In genomic region chr18:2967820-2968219, GRCh38 we compare ENCODE assay signal across 12 cellular contexts. TPM values are rescaled to one million over a fixed set of nuclear protein-coding genes. Genes with fewer than 3 reads are reported as not detected.
DNase-seq lines count a peak whose midpoint lies in the region; ATAC-seq and TF ChIP-seq lines count a peak whose summit lies in the region.
"Had no signal": no experiment of that assay in that cellular context is flagged by ENCODE, and none has a peak within 500 bp of the region (broad histone marks: within the 10 kb centered on the region; RNA-seq: fewer than 3 reads in every experiment).

No MANE protein-coding gene starts in this region.

- POLR2A ChIA-PET in activated B cell treated with CpG ODN at 0.5 μM for 24 hours (lab: Charles Lee), result interaction anchor here (0.6 to 14.6 kb wide), 9 partner anchors 9 to 618 kb away, joined by 3 to 294 read pairs (median 3); partner anchors contain the start of gene MYL12A

- H3K4me3 Mint-ChIP-seq in activated T-cell treated with anti-CD3 and anti-CD28 coated beads, Interleukin-2, amount 50 U/mL, for 24 hours, result peak overlapping the region; percentile 75
- H3K4me3 Mint-ChIP-seq in activated B cell treated with CpG ODN at 0.5 μM for 24 hours (peak overlapping the region; percentile 50), immature natural killer cell (peak overlapping the region in 1 of 5 donors; percentile 83)
- peak overlapping the region; percentile 40 to 84 for H3K4me3 Mint-ChIP-seq in stimulated activated naive CD8-positive, alpha-beta T cell treated with anti-CD3 and anti-CD28 coated beads, Interleukin-15, amount 100 ng/mL, for 72 hours

- H3K27ac Mint-ChIP-seq in activated T-cell treated with anti-CD3 and anti-CD28 coated beads, Interleukin-2, amount 50 U/mL, for 24 hours, result peak overlapping the region; percentile 100
- peak overlapping the region; percentile 94 for H3K27ac Mint-ChIP-seq in activated B cell treated with CpG ODN at 0.5 μM for 24 hours
- H3K27ac Mint-ChIP-seq in immature natural killer cell, result peak overlapping the region; percentile 96 to 100 (median 98)
- peak overlapping the region; percentile 80 to 93 for H3K27ac Mint-ChIP-seq in stimulated activated naive CD8-positive, alpha-beta T cell treated with anti-CD3 and anti-CD28 coated beads, Interleukin-15, amount 100 ng/mL, for 72 hours

- TF ChIP-seq POLR2A in lower leg skin (IDR thresholded peaks at IDR 0.05), result no peak

- no peaks in the 10 kb centered on the region for H3K9me3 Mint-ChIP-seq in activated T-cell treated with anti-CD3 and anti-CD28 coated beads, Interleukin-2, amount 50 U/mL, for 24 hours
- H3K9me3 Mint-ChIP-seq in activated B cell treated with CpG ODN at 0.5 μM for 24 hours (no peaks in the 10 kb centered on the region), immature natural killer cell (no peaks in the 10 kb centered on the region)
- no peaks in the 10 kb centered on the region for H3K9me3 Mint-ChIP-seq in stimulated activated naive CD8-positive, alpha-beta T cell treated with anti-CD3 and anti-CD28 coated beads, Interleukin-15, amount 100 ng/mL, for 72 hours

- H3K27me3 Mint-ChIP-seq in activated T-cell treated with anti-CD3 and anti-CD28 coated beads, Interleukin-2, amount 50 U/mL, for 24 hours, result no peaks in the 10 kb centered on the region
- H3K27me3 Mint-ChIP-seq in activated B cell treated with CpG ODN at 0.5 μM for 24 hours (no peaks in the 10 kb centered on the region), immature natural killer cell (ENCODE audit: low read depth in 3 of 3) (peaks cover 0 to 12% (median 11%) of the 10 kb centered on the region in 3 donors)
- no peaks in the 10 kb centered on the region for H3K27me3 Mint-ChIP-seq in stimulated activated naive CD8-positive, alpha-beta T cell treated with anti-CD3 and anti-CD28 coated beads, Interleukin-15, amount 100 ng/mL, for 72 hours

- TF ChIP-seq CTCF in activated B cell treated with CpG ODN at 0.5 μM for 24 hours (IDR thresholded peaks at IDR 0.05) (no peak), lower leg skin (IDR thresholded peaks at IDR 0.05) (no peak)

- no peak overlapping the region for H3K4me3 ChIP-seq in lower leg skin (ENCODE audit: low read depth, poor library complexity, severe bottlenecking)
- H3K4me3 ChIP-seq: prostate gland, testis had no signal

- no peak for DNase-seq in activated T-cell treated with anti-CD3 and anti-CD28 coated beads, Interleukin-2, amount 50 U/mL, for 24 hours
- no peak for DNase-seq in activated T-cell treated with anti-CD3 and anti-CD28 coated beads, Interleukin-2, amount 50 U/mL, for 48 hours
- no peak for DNase-seq in activated B cell treated with CpG ODN at 0.5 μM for 24 hours
- no peak for DNase-seq in immature natural killer cell
- DNase-seq in stimulated activated naive CD8-positive, alpha-beta T cell treated with anti-CD3 and anti-CD28 coated beads, Interleukin-15, amount 100 ng/mL, for 72 hours, result no peak
- no peak for DNase-seq in A172 (ENCODE audit: low spot score)
- no peak for DNase-seq in lower leg skin (ENCODE audit: low spot score in 2 of 2)
- DNase-seq: NCI-H2227 treated with DMSO at 0.1 percent for 48 hours; stimulated activated CD4-positive, alpha-beta T cell treated with anti-CD3 and anti-CD28 coated beads, Interleukin-4, amount 100 ng/mL, for 4 hours; testis had no signal

- 86 to 88% methylated on average over 8 of the region's 8 CpGs for WGBS in lower leg skin, 2 donors

- peaks cover 94% of the 10 kb centered on the region for H3K4me1 Mint-ChIP-seq in activated T-cell treated with anti-CD3 and anti-CD28 coated beads, Interleukin-2, amount 50 U/mL, for 24 hours (ENCODE audit: low read depth)
- peaks cover 92% of the 10 kb centered on the region for H3K4me1 Mint-ChIP-seq in activated B cell treated with CpG ODN at 0.5 μM for 24 hours
- peaks cover 85 to 97% of the 10 kb centered on the region in 2 donors for H3K4me1 Mint-ChIP-seq in immature natural killer cell
- H3K4me1 Mint-ChIP-seq in stimulated activated naive CD8-positive, alpha-beta T cell treated with anti-CD3 and anti-CD28 coated beads, Interleukin-15, amount 100 ng/mL, for 72 hours, result peaks cover 95% of the 10 kb centered on the region

- peaks cover 88% of the 10 kb centered on the region for H3K36me3 Mint-ChIP-seq in activated T-cell treated with anti-CD3 and anti-CD28 coated beads, Interleukin-2, amount 50 U/mL, for 24 hours (ENCODE audit: low read depth)
- H3K36me3 Mint-ChIP-seq in activated B cell treated with CpG ODN at 0.5 μM for 24 hours (ENCODE audit: low read depth) (no peaks in the 10 kb centered on the region), immature natural killer cell (peaks cover 4 to 9% (median 8%) of the 10 kb centered on the region in 3 donors)

- intact Hi-C loops in activated B cell treated with CpG ODN at 0.5 μM for 24 hours (cut with micrococcal nuclease) (no loop called here), lower leg skin (cut with DNase I; ENCODE audit: low total_unique reads) (no loop called here)

- ATAC-seq in activated B cell treated with CpG ODN at 0.5 μM for 24 hours (ENCODE audit: low read depth), result no peak
- no peak for ATAC-seq in stimulated activated naive CD8-positive, alpha-beta T cell treated with anti-CD3 and anti-CD28 coated beads, Interleukin-15, amount 100 ng/mL, for 72 hours
- ATAC-seq in HG02970 (IDR thresholded peaks at IDR 0.05; ENCODE audit: low FRiP score, unreplicated experiment), result no peak

- CTCF ChIA-PET in activated B cell treated with CpG ODN at 0.5 μM for 24 hours (lab: Charles Lee), result interaction anchor here (1.2 to 2.5 kb wide), 3 partner anchors 11 to 35 kb away, joined by 3 to 10 read pairs (median 9); no protein-coding TSS in a partner anchor

RNA-seq across cellular contexts. Expression of gene LPIN2, which starts 45.1 kb away (rescaled TPM):
- total RNA-seq in activated B cell treated with CpG ODN at 0.5 μM for 24 hours (21.8 and 24.4 TPM in 2 replicates), lower leg skin (1 to 10 TPM; 4.2 to 8.6 (median 6.7) TPM)
- polyA plus RNA-seq in immature natural killer cell, result 10 to 100 TPM; 17.3 to 80.1 (median 31.0) TPM
- total RNA-seq in A172 (2014; rRNA removed; shearing (Covaris generic)), result 22.4 and 26.1 TPM in 2 replicates
